8 cellular contexts compared by ENCODE assay signal in genomic region chr5:149063017-149063687, GRCh38. TPM values are rescaled to one million over a fixed set of nuclear protein-coding genes. Genes with fewer than 3 reads are reported as not detected.
DNase-seq lines count a peak whose midpoint lies in the region; ATAC-seq, FAIRE-seq and TF ChIP-seq lines count a peak whose summit lies in the region.

TSS of gene SH3TC2 (minus strand) at chr5:149063062. CDS start at chr5:149063022, 40 bp downstream.

- H3K27ac Mint-ChIP-seq in endodermal cell, result peak within 1 kb of the TSS; percentile 66

- 0 out of 2 replicates have a peak within 1 kb of the TSS, but pooled peaks have one; percentile 0 for H2AFZ ChIP-seq in Loucy (ENCODE audit: low read length)

- no peaks in the 10 kb centered on the region for H3K27me3 ChIP-seq in Loucy (ENCODE audit: insufficient read depth, low read length, poor library complexity, severe bottlenecking)
- H3K27me3 ChIP-seq in endodermal cell (ENCODE audit: control insufficient read depth, insufficient read depth, low read length, poor library complexity, severe bottlenecking), result no peaks in the 10 kb centered on the region
- no peaks in the 10 kb centered on the region for H3K27me3 ChIP-seq in right lobe of liver
- H3K27me3 ChIP-seq in upper lobe of left lung, result no peaks in the 10 kb centered on the region

- H3K9me3 Mint-ChIP-seq in endodermal cell, result peaks cover 3% of the 10 kb centered on the region

- no peak for TF ChIP-seq CTCF in Loucy (conservative IDR thresholded peaks at IDR 0.05; ENCODE audit: low read length)
- no peak for TF ChIP-seq CTCF in endodermal cell (conservative IDR thresholded peaks at IDR 0.05)
- no peak for TF ChIP-seq CTCF in right lobe of liver (IDR thresholded peaks at IDR 0.05)
- no peak for TF ChIP-seq CTCF in upper lobe of left lung (IDR thresholded peaks at IDR 0.05)
- TF ChIP-seq CTCF in D721Med (IDR thresholded peaks at IDR 0.05; ENCODE audit: insufficient read depth, missing control alignments), result no peak

- H4K20me1 ChIP-seq in Loucy (ENCODE audit: insufficient read depth, low read length, poor library complexity, severe bottlenecking), result no peaks in the 10 kb centered on the region

- no peaks in the 10 kb centered on the region for H3K9me2 ChIP-seq in Loucy (replicated peaks; ENCODE audit: low read depth, low read length)

- TF ChIP-seq EP300 in upper lobe of left lung (IDR thresholded peaks at IDR 0.05), result no peak

- no peaks in the 10 kb centered on the region for H3K36me3 Mint-ChIP-seq in endodermal cell (ENCODE audit: low read depth)

- peak within 1 kb of the TSS; percentile 69 for H3K27ac ChIP-seq in endodermal cell (ENCODE audit: low read depth, low read length)
- H3K27ac ChIP-seq in right lobe of liver, result peak within 1 kb of the TSS in 2 of 3 donors; percentile 1 to 32
- peak within 1 kb of the TSS; percentile 29 to 81 (median 66) for H3K27ac ChIP-seq in upper lobe of left lung

- H3K36me3 ChIP-seq in Loucy (ENCODE audit: insufficient read depth, low read length) (no peaks in the 10 kb centered on the region), endodermal cell (ENCODE audit: control insufficient read depth, insufficient read depth, low read length) (no peaks in the 10 kb centered on the region), right lobe of liver (no peaks in the 10 kb centered on the region), upper lobe of left lung (no peaks in the 10 kb centered on the region)

- TF ChIP-seq POLR2A in right lobe of liver (IDR thresholded peaks at IDR 0.05) (no peak), upper lobe of left lung (IDR thresholded peaks at IDR 0.05) (no peak), GM18505 (IDR thresholded peaks at IDR 0.05; ENCODE audit: borderline replicate concordance, extremely low read depth, insufficient read depth, insufficient read length) (no peak)

- peaks cover 2% of the 10 kb centered on the region for H3K27me3 Mint-ChIP-seq in endodermal cell (ENCODE audit: insufficient read depth)

- H3F3A ChIP-seq in Loucy (ENCODE audit: low read depth), result peaks cover 4% of the 10 kb centered on the region; the same call in 1 of the 2 replicates

- no peak within 1 kb of the TSS for H3K4me3 Mint-ChIP-seq in endodermal cell

- peak within 1 kb of the TSS; percentile 62 for H3K4me2 ChIP-seq in Loucy (ENCODE audit: low read depth, low read length, poor library complexity, severe bottlenecking)

- intact Hi-C loops in right lobe of liver (cut with DNase I), result no loop called here
- intact Hi-C loops in posterior vena cava (cut with DNase I), result no loop called here

- H3K4me3 ChIP-seq in Loucy (ENCODE audit: low read length, poor library complexity, severe bottlenecking) (peak within 1 kb of the TSS; percentile 51), endodermal cell (ENCODE audit: low read length) (no peak within 1 kb of the TSS), right lobe of liver (no peak within 1 kb of the TSS), upper lobe of left lung (no peak within 1 kb of the TSS)

- ATAC-seq in right lobe of liver (peak; percentile 16 to 58 (median 44)), upper lobe of left lung (ENCODE audit: low FRiP score in 2 of 2) (peak; percentile 35 to 48), GM18505 (IDR thresholded peaks at IDR 0.05; ENCODE audit: unreplicated experiment) (no peak)

- WGBS in endodermal cell (ENCODE audit: insufficient coverage in 1 of 2, insufficient read length in 1 of 2), 2 experiments, result 27 to 40% methylated on average over 1 to 9 of the region's 9 CpGs
- 27% methylated on average over 7 of the region's 9 CpGs for WGBS in right lobe of liver (ENCODE audit: insufficient coverage, low coverage, low lambda C conversion rate, missing lambda C conversion rate)
- WGBS in upper lobe of left lung, 2 donors, result 28% methylated on average over 9 of the region's 9 CpGs; no CpG with 5 or more reads in 1 of the 2 donors

- DNase-seq in endodermal cell, result peak; percentile 94
- peak in 2 of 3 donors; percentile 17 to 53 for DNase-seq in right lobe of liver
- DNase-seq in upper lobe of left lung, result peak in 1 of 2 donors; percentile 59
- no peak for DNase-seq in D721Med (ENCODE audit: insufficient read length, low spot score)
- no peak for DNase-seq in posterior vena cava (ENCODE audit: low spot score)
- no peak for DNase-seq in cerebellar nuclear complex (lab: John Stamatoyannopoulos, UW)

- peak within 1 kb of the TSS; percentile 62 for H3K9ac ChIP-seq in Loucy (ENCODE audit: low read depth, low read length, poor library complexity, severe bottlenecking)
- no peak within 1 kb of the TSS for H3K9ac ChIP-seq in endodermal cell (ENCODE audit: extremely low read depth, low read length, poor library complexity, severe bottlenecking)

- no peak for FAIRE-seq in D721Med (lab: Jason Lieb, UNC)

- H3K4me1 ChIP-seq in Loucy (ENCODE audit: insufficient read depth, low read length, poor library complexity, severe bottlenecking), result peaks cover 46% of the 10 kb centered on the region
- peaks cover 7% of the 10 kb centered on the region for H3K4me1 ChIP-seq in endodermal cell (ENCODE audit: control insufficient read depth, insufficient read depth, low read length)
- peaks cover 0 to 5% (median 0%) of the 10 kb centered on the region in 4 donors for H3K4me1 ChIP-seq in right lobe of liver
- peaks cover 15 to 37% (median 22%) of the 10 kb centered on the region in 4 donors for H3K4me1 ChIP-seq in upper lobe of left lung

- H3K9me3 ChIP-seq in Loucy (ENCODE audit: insufficient read depth, low read depth, low read length), result peaks cover 7% of the 10 kb centered on the region; the same call in 1 of the 2 replicates
- peaks cover 6% of the 10 kb centered on the region for H3K9me3 ChIP-seq in endodermal cell (ENCODE audit: control insufficient read depth, low read length)
- H3K9me3 ChIP-seq in right lobe of liver, result no peaks in the 10 kb centered on the region
- no peaks in the 10 kb centered on the region for H3K9me3 ChIP-seq in upper lobe of left lung

- no peaks in the 10 kb centered on the region for H3K79me2 ChIP-seq in Loucy (ENCODE audit: insufficient read depth, low read length)

- H3K4me1 Mint-ChIP-seq in endodermal cell, result peaks cover 14% of the 10 kb centered on the region

RNA-seq across cellular contexts. Expression of gene SH3TC2, which starts in this region (rescaled TPM):
- total RNA-seq in endodermal cell (under 1 TPM; 0.27 to 0.75 TPM), right lobe of liver (under 1 TPM; 0.06 to 0.88 (median 0.53) TPM), upper lobe of left lung (1 to 10 TPM in 3 of 6 donors, under 1 TPM in 3; under 0.01 to 3.1 (median 1.2) TPM), posterior vena cava (under 1 TPM; 0.71 to 0.93 TPM)
- 0.53 TPM for polyA plus RNA-seq in endodermal cell (2013, experiment 1 of 2)
- 0.21 TPM for polyA plus RNA-seq in endodermal cell (2013, experiment 2 of 2)

Comparison
In these comparisons a context has a peak if more than half of its experiments do, and no peak if none do; other contexts are left out.
1. Peak in DNase-seq and H3K27ac ChIP-seq in endodermal cell; RNA of the gene not detected or under 1 TPM.
2. Peak in DNase-seq, ATAC-seq and H3K27ac ChIP-seq in right lobe of liver; RNA of the gene not detected or under 1 TPM.
3. H3K27ac ChIP-seq: peak in every context shown above with its lines; median percentile 69 in endodermal cell; 66 in upper lobe of left lung; 16 in right lobe of liver.